In the genomic region with DNA sequence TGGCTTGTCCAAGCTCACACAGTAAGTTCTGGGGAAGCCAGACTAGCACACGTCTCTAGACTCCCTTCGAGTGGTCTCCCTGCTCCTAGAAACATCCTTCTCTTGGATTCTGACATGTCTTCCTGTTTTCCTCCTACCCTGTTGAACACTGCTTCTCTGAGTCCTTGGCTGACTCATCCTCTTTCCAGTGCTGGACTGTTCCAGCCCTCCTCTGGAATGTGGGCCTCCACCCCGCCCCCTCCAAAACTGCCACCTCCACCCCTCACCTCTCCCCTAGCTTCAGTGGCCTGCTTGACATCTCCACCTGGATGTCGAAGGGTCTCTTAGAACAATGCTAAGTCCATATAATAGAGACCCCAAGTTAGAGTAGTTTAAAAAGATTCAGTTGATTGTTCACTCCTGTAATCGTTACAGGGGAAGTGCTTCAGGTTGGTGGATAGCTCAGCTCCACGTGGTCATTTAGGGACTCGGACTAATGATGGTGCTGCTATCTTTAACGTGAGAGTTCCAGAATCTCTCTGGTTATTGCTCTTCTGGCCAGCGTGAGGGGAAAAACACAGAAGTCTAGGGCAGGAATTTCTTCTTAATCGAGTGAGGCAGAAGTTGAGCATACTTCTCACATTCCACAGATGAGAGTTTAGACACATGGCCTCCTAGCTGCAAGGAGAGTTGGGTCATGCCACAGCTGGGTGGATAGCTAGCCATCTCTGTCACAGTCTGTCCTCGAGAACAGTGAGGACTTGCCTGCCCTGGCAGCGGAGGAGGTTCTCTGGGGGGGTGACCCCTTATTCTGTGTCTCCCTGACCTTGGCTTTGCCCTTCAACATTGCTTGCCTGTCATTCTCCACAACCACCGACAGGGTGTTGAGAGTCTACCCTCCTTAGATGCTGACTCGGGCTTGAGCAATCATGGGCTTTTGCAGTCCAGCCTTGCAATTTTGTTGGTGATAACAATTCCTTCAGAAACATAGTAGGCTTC, we compare ENCODE assay signal across 1 cellular context.
TF ChIP-seq lines count a peak whose summit lies in the region.

No MANE protein-coding gene starts in this region.

TF ChIP-seq in HepG2, 621 proteins besides CTCF, POLR2A, EP300 and RAD21:
- TF ChIP-seq, protein P1, sequence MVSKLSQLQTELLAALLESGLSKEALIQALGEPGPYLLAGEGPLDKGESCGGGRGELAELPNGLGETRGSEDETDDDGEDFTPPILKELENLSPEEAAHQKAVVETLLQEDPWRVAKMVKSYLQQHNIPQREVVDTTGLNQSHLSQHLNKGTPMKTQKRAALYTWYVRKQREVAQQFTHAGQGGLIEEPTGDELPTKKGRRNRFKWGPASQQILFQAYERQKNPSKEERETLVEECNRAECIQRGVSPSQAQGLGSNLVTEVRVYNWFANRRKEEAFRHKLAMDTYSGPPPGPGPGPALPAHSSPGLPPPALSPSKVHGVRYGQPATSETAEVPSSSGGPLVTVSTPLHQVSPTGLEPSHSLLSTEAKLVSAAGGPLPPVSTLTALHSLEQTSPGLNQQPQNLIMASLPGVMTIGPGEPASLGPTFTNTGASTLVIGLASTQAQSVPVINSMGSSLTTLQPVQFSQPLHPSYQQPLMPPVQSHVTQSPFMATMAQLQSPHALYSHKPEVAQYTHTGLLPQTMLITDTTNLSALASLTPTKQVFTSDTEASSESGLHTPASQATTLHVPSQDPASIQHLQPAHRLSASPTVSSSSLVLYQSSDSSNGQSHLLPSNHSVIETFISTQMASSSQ (IDR thresholded peaks at IDR 0.05; ENCODE audit: low read depth), result no peak
- TF ChIP-seq, protein P1 (CRISPR knock-in tag; IDR thresholded peaks at IDR 0.05; ENCODE audit: borderline replicate concordance), result no peak
- peak; percentile 14; the same call in 1 of the 2 replicates for TF ChIP-seq MAFF (IDR thresholded peaks at IDR 0.05; ENCODE audit: low read depth, low read length)
- no peak for TF ChIP-seq SYNCRIP (IDR thresholded peaks at IDR 0.05; ENCODE audit: insufficient read depth, low read depth, low read length)
- TF ChIP-seq ZNF138 (CRISPR knock-in tag; IDR thresholded peaks at IDR 0.05; ENCODE audit: low read depth), result no peak
- TF ChIP-seq ZNF496 (CRISPR knock-in tag; IDR thresholded peaks at IDR 0.05; ENCODE audit: insufficient replicate concordance), result no peak
- no peak for TF ChIP-seq BORCS8-MEF2B (CRISPR knock-in tag; IDR thresholded peaks at IDR 0.05)
- TF ChIP-seq ZNF782 (CRISPR knock-in tag; IDR thresholded peaks at IDR 0.05; ENCODE audit: borderline replicate concordance), result no peak
- peak; percentile 52 for TF ChIP-seq FOSL2 (CRISPR knock-in tag; IDR thresholded peaks at IDR 0.05)
- TF ChIP-seq ADNP (CRISPR knock-in tag; IDR thresholded peaks at IDR 0.05), result no peak
- TF ChIP-seq, protein P2, sequence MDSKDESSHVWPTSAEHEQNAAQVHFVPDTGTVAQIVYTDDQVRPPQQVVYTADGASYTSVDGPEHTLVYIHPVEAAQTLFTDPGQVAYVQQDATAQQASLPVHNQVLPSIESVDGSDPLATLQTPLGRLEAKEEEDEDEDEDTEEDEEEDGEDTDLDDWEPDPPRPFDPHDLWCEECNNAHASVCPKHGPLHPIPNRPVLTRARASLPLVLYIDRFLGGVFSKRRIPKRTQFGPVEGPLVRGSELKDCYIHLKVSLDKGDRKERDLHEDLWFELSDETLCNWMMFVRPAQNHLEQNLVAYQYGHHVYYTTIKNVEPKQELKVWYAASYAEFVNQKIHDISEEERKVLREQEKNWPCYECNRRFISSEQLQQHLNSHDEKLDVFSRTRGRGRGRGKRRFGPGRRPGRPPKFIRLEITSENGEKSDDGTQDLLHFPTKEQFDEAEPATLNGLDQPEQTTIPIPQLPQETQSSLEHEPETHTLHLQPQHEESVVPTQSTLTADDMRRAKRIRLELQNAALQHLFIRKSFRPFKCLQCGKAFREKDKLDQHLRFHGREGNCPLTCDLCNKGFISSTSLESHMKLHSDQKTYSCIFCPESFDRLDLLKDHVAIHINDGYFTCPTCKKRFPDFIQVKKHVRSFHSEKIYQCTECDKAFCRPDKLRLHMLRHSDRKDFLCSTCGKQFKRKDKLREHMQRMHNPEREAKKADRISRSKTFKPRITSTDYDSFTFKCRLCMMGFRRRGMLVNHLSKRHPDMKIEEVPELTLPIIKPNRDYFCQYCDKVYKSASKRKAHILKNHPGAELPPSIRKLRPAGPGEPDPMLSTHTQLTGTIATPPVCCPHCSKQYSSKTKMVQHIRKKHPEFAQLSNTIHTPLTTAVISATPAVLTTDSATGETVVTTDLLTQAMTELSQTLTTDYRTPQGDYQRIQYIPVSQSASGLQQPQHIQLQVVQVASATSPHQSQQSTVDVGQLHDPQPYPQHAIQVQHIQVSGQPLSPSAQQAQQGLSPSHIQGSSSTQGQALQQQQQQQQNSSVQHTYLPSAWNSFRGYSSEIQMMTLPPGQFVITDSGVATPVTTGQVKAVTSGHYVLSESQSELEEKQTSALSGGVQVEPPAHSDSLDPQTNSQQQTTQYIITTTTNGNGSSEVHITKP (CRISPR knock-in tag; IDR thresholded peaks at IDR 0.05; ENCODE audit: low read depth), result no peak
- no peak for TF ChIP-seq SMAD1 (CRISPR knock-in tag; IDR thresholded peaks at IDR 0.05; ENCODE audit: borderline replicate concordance, low read depth)
- TF ChIP-seq TP53 (CRISPR knock-in tag; conservative IDR thresholded peaks at IDR 0.05), result no peak
- no peak for TF ChIP-seq MATR3 (CRISPR knock-in tag; IDR thresholded peaks at IDR 0.05)
- TF ChIP-seq, protein P3, sequence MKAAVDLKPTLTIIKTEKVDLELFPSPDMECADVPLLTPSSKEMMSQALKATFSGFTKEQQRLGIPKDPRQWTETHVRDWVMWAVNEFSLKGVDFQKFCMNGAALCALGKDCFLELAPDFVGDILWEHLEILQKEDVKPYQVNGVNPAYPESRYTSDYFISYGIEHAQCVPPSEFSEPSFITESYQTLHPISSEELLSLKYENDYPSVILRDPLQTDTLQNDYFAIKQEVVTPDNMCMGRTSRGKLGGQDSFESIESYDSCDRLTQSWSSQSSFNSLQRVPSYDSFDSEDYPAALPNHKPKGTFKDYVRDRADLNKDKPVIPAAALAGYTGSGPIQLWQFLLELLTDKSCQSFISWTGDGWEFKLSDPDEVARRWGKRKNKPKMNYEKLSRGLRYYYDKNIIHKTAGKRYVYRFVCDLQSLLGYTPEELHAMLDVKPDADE (CRISPR knock-in tag; IDR thresholded peaks at IDR 0.05), result no peak
- TF ChIP-seq, protein P4, sequence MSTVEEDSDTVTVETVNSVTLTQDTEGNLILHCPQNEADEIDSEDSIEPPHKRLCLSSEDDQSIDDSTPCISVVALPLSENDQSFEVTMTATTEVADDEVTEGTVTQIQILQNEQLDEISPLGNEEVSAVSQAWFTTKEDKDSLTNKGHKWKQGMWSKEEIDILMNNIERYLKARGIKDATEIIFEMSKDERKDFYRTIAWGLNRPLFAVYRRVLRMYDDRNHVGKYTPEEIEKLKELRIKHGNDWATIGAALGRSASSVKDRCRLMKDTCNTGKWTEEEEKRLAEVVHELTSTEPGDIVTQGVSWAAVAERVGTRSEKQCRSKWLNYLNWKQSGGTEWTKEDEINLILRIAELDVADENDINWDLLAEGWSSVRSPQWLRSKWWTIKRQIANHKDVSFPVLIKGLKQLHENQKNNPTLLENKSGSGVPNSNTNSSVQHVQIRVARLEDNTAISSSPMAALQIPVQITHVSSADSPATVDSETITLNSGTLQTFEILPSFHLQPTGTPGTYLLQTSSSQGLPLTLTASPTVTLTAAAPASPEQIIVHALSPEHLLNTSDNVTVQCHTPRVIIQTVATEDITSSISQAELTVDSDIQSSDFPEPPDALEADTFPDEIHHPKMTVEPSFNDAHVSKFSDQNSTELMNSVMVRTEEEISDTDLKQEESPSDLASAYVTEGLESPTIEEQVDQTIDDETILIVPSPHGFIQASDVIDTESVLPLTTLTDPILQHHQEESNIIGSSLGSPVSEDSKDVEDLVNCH (CRISPR knock-in tag; IDR thresholded peaks at IDR 0.05), result no peak
- no peak for TF ChIP-seq TMF1 (CRISPR knock-in tag; IDR thresholded peaks at IDR 0.05; ENCODE audit: low read depth)
- no peak for TF ChIP-seq ZBTB38 (CRISPR knock-in tag; IDR thresholded peaks at IDR 0.05)
- no peak for TF ChIP-seq ZNF878 (CRISPR knock-in tag; IDR thresholded peaks at IDR 0.05)
- 0 out of 2 replicates have a peak, but pooled peaks have one; percentile 23 for TF ChIP-seq ESRRA (CRISPR knock-in tag; IDR thresholded peaks at IDR 0.05; ENCODE audit: low read depth)
- no peak for TF ChIP-seq ZNF652 (CRISPR knock-in tag; IDR thresholded peaks at IDR 0.05; ENCODE audit: borderline replicate concordance, low read depth)
- TF ChIP-seq, protein P5, sequence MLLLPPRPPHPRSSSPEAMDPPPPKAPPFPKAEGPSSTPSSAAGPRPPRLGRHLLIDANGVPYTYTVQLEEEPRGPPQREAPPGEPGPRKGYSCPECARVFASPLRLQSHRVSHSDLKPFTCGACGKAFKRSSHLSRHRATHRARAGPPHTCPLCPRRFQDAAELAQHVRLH (CRISPR knock-in tag; IDR thresholded peaks at IDR 0.05; ENCODE audit: borderline replicate concordance, low read depth), result peak; percentile 78; the same call in 1 of the 2 replicates
- no peak for TF ChIP-seq NFIB (CRISPR knock-in tag; IDR thresholded peaks at IDR 0.05; ENCODE audit: borderline replicate concordance)
